Comparison of ENCODE assay signal across 20 cellular contexts in the genomic region with DNA sequence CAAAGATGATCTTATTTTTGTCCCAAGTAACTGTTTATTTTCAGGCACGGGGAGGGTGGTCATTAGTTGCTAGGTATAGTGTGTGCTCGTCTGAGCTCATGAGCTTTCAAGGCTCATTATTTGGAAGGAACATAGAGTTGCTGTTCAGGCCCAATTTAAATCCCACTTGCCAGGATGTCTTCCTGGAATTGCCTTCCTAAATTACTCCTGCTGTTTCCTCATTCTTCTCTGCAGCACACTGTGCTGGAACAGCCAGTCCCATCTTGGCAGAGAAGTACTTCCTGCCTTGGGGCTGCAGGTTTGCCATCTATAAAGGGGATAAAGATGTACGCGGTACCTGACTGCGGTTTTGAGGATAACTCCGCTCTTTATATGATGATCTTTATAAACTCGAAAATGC. TPM values are rescaled to one million over a fixed set of nuclear protein-coding genes. Genes with fewer than 3 reads are reported as not detected.
DNase-seq lines count a peak whose midpoint lies in the region; ATAC-seq and TF ChIP-seq lines count a peak whose summit lies in the region.
"Had no signal": no experiment of that assay in that cellular context is flagged by ENCODE, and none has a peak within 500 bp of the region (broad histone marks: within the 10 kb centered on the region; RNA-seq: fewer than 3 reads in every experiment).

No MANE protein-coding gene starts in this region.

- H3K36me3 ChIP-seq in body of pancreas (replicated peaks in 1 of 2; ENCODE audit: insufficient read depth in 1 of 2, low read depth in 2 of 2): no peaks in the 10 kb centered on the region
- H3K36me3 ChIP-seq in lower lobe of right lung: no peaks in the 10 kb centered on the region
- no peaks in the 10 kb centered on the region for H3K36me3 ChIP-seq in spleen

- TF ChIP-seq POLR2A in body of pancreas (IDR thresholded peaks at IDR 0.05): no peak
- TF ChIP-seq POLR2A in spleen (IDR thresholded peaks at IDR 0.05): no peak

- no peak overlapping the region for H3K4me3 ChIP-seq in body of pancreas
- H3K4me3 ChIP-seq in lower lobe of right lung: no peak overlapping the region
- no peak overlapping the region for H3K4me3 ChIP-seq in spleen

- peak overlapping the region in 3 of 4 donors; percentile 41 to 61 (median 41) for H3K27ac ChIP-seq in body of pancreas
- no peak overlapping the region for H3K27ac ChIP-seq in lower lobe of right lung
- H3K27ac ChIP-seq in spleen: no peak overlapping the region
- H3K27ac ChIP-seq: KMS-11 had no signal

- ATAC-seq in body of pancreas: peak; percentile 82
- ATAC-seq in lower lobe of right lung: peak; percentile 33 to 43
- ATAC-seq: activated CD8-positive, alpha-beta memory T cell treated with anti-CD3 and anti-CD28 coated beads, Interleukin-2, amount 10 ng/mL, durations not matched to agents 7 days and 5 days; activated naive CD4-positive, alpha-beta T cell treated with anti-CD3 and anti-CD28 coated beads, Interleukin-2, amount 50 U/mL, for 72 hours; CD8-positive, alpha-beta T cell; left lobe of liver; Panc1; stimulated activated naive B cell treated with anti-CD40 and anti-IgM and Interleukin-4, amounts not matched to agents 10 μg/mL and 1 μg/mL and 100 μg/mL, for 72 hours had no signal

- H3K9me3 ChIP-seq in body of pancreas (no peaks in the 10 kb centered on the region), lower lobe of right lung (no peaks in the 10 kb centered on the region), spleen (no peaks in the 10 kb centered on the region)

- intact Hi-C loops in body of pancreas (cut with DNase I) (no loop called here), lower lobe of right lung (cut with DNase I) (no loop called here), spleen (cut with DNase I; ENCODE audit: low total_unique reads) (no loop called here)

- DNase-seq in NCI-H69 (lab: John Stamatoyannopoulos, UW) (peak; percentile 58), body of pancreas (peak in 3 of 4 donors; percentile 38 to 55 (median 44)), lower lobe of right lung (peak; percentile 1), spleen (peak; percentile 12), islet precursor cell (no peak), NCI-H526 (lab: John Stamatoyannopoulos, UW) (no peak), NCI-H345 treated with DMSO at 0.1 percent for 48 hours (lab: John Stamatoyannopoulos, UW; ENCODE audit: unreplicated experiment) (no peak)
- DNase-seq: activated CD4-positive, alpha-beta T cell treated with anti-CD3 and anti-CD28 coated beads, Interleukin-2, amount 10 ng/mL, durations not matched to agents 24 days and 14 days; activated CD8-positive, alpha-beta memory T cell treated with anti-CD3 and anti-CD28 coated beads, Interleukin-2, amount 10 ng/mL, durations not matched to agents 7 days and 5 days; CD8-positive, alpha-beta T cell; GF-D8; HCEC 1CT; NCI-H345; nephron progenitor cell; small intestine; stimulated activated naive B cell treated with anti-CD40 and anti-IgM and Interleukin-4, amounts not matched to agents 10 μg/mL and 1 μg/mL and 100 μg/mL, for 72 hours had no signal

- no peaks in the 10 kb centered on the region for H3K27me3 ChIP-seq in body of pancreas
- no peaks in the 10 kb centered on the region for H3K27me3 ChIP-seq in lower lobe of right lung (ENCODE audit: low read depth)
- peaks cover 0 to 6% (median 0%) of the 10 kb centered on the region in 7 donors for H3K27me3 ChIP-seq in spleen (replicated peaks in 1 of 7)

- H3K4me1 ChIP-seq in body of pancreas: peaks cover 5% of the 10 kb centered on the region
- no peaks in the 10 kb centered on the region for H3K4me1 ChIP-seq in lower lobe of right lung
- H3K4me1 ChIP-seq in spleen: no peaks in the 10 kb centered on the region

- no peak for TF ChIP-seq CTCF in body of pancreas (IDR thresholded peaks at IDR 0.05)
- no peak for TF ChIP-seq CTCF in lower lobe of right lung (IDR thresholded peaks at IDR 0.05)
- TF ChIP-seq CTCF in spleen (IDR thresholded peaks at IDR 0.05 in 8 of 11, conservative IDR thresholded peaks at IDR 0.05 in 3 of 11): no peak

- 66 to 71% methylated on average over 7 of the region's 7 CpGs for WGBS in body of pancreas, 2 donors
- 69 to 71% (median 70%) methylated on average over 7 of the region's 7 CpGs for WGBS in spleen, 5 donors

RNA-seq across cellular contexts. Expression of gene GREB1, which starts 37.3 kb away (rescaled TPM):
- total RNA-seq in body of pancreas: 10 to 100 TPM; 10.4 to 19.8 TPM
- total RNA-seq in lower lobe of right lung: 2.3 TPM
- 1 to 10 TPM in 1 of 7 donors, under 1 TPM in 6; 0.35 to 1.6 (median 0.68) TPM for total RNA-seq in spleen
- polyA plus RNA-seq in spleen: under 1 TPM in 2 of 3 donors, not detected in 1; 0.06 to 0.09 TPM

Comparison
In these comparisons a context has a peak if more than half of its experiments do, and no peak if none do; other contexts are left out.
1. DNase-seq: peak in NCI-H69 (single experiment), body of pancreas (3 of 4), lower lobe of right lung (single experiment) and spleen (single experiment); none in islet precursor cell (single experiment), NCI-H526 (0 of 2) and NCI-H345 treated with DMSO at 0.1 percent for 48 hours (single experiment).
2. H3K27ac ChIP-seq: peak in body of pancreas (3 of 4); none in lower lobe of right lung (single experiment) and spleen (0 of 8).